8 cellular contexts compared by ENCODE assay signal in genomic region chr1:84506002-84506728, GRCh38. TPM values are rescaled to one million over a fixed set of nuclear protein-coding genes. Genes with fewer than 3 reads are reported as not detected.
DNase-seq lines count a peak whose midpoint lies in the region; ATAC-seq, FAIRE-seq and TF ChIP-seq lines count a peak whose summit lies in the region.

Gene GNG5, minus strand, starts transcription at chr1:84506581. Its CDS starts 490 bp downstream, at chr1:84506091.
Gene SPATA1, plus strand, starts transcription at chr1:84506386. Its CDS starts 9,974 bp downstream, at chr1:84516360.

- H3K4me2 ChIP-seq in DOHH2 (ENCODE audit: low read length) = peak within 1 kb of the TSS; percentile 89
- peak within 1 kb of the TSS; percentile 98 for H3K4me2 ChIP-seq in GM23248 (ENCODE audit: unreplicated experiment)
- peak within 1 kb of the TSS; percentile 90 for H3K4me2 ChIP-seq in Karpas-422 (ENCODE audit: low read depth, low read length, poor library complexity, severe bottlenecking)

- peak within 1 kb of the TSS; percentile 87 to 100 (median 98) for H3K4me3 Mint-ChIP-seq in naive thymus-derived CD8-positive, alpha-beta T cell
- H3K4me3 Mint-ChIP-seq in stimulated activated naive B cell treated with anti-CD40 and anti-IgM and Interleukin-4, amounts not matched to agents 10 μg/mL and 1 μg/mL and 100 μg/mL, for 72 hours = peak within 1 kb of the TSS; percentile 95 to 99

- H3K9ac ChIP-seq in GM23248 (peak within 1 kb of the TSS; percentile 96), Karpas-422 (ENCODE audit: low read length) (peak within 1 kb of the TSS; percentile 73)

- no peaks in the 10 kb centered on the region for H3K27me3 Mint-ChIP-seq in naive thymus-derived CD8-positive, alpha-beta T cell
- H3K27me3 Mint-ChIP-seq in stimulated activated naive B cell treated with anti-CD40 and anti-IgM and Interleukin-4, amounts not matched to agents 10 μg/mL and 1 μg/mL and 100 μg/mL, for 72 hours = no peaks in the 10 kb centered on the region

- H3F3A ChIP-seq in DOHH2 (ENCODE audit: control insufficient read depth, insufficient read depth) = peaks cover 27% of the 10 kb centered on the region
- H3F3A ChIP-seq in GM23248 (ENCODE audit: insufficient read depth) = peaks cover 31% of the 10 kb centered on the region

- 0 to 1% methylated on average over 36 to 37 of the region's 60 CpGs for WGBS in GM23248 (ENCODE audit: low coverage in 1 of 2, low lambda C conversion rate in 2 of 2, missing lambda C conversion rate in 2 of 2), 2 experiments

- H3K9me2 ChIP-seq in DOHH2 (replicated peaks; ENCODE audit: control insufficient read depth, low read length) (no peaks in the 10 kb centered on the region), GM23248 (ENCODE audit: insufficient read depth) (no peaks in the 10 kb centered on the region), Karpas-422 (replicated peaks; ENCODE audit: insufficient read depth, low read length) (no peaks in the 10 kb centered on the region)

- H3K9me3 Mint-ChIP-seq in naive thymus-derived CD8-positive, alpha-beta T cell = peaks cover 0 to 12% (median 4%) of the 10 kb centered on the region in 9 donors
- peaks cover 0 to 6% of the 10 kb centered on the region in 2 donors for H3K9me3 Mint-ChIP-seq in stimulated activated naive B cell treated with anti-CD40 and anti-IgM and Interleukin-4, amounts not matched to agents 10 μg/mL and 1 μg/mL and 100 μg/mL, for 72 hours

- FAIRE-seq in RCC 7860 (lab: Jason Lieb, UNC) = no peak

- H3K4me3 ChIP-seq in DOHH2 (ENCODE audit: low read length) (peak within 1 kb of the TSS; percentile 94), GM23248 (peak within 1 kb of the TSS; percentile 95), Karpas-422 (ENCODE audit: low read length) (peak within 1 kb of the TSS; percentile 86), fibroblast of mammary gland (ENCODE audit: control insufficient read depth, low read depth, low read length) (peak within 1 kb of the TSS; percentile 83)

- H3K9me3 ChIP-seq in DOHH2 (ENCODE audit: control insufficient read depth, insufficient read depth, low read length) (peaks cover 8% of the 10 kb centered on the region), GM23248 (ENCODE audit: low read depth) (no peaks in the 10 kb centered on the region), Karpas-422 (ENCODE audit: low read length) (no peaks in the 10 kb centered on the region)

- H4K20me1 ChIP-seq in DOHH2 (ENCODE audit: control insufficient read depth, insufficient read depth, low read depth, low read length) (peaks cover 16% of the 10 kb centered on the region; the same call in 1 of the 2 replicates), GM23248 (ENCODE audit: insufficient read depth) (peaks cover 16% of the 10 kb centered on the region), Karpas-422 (ENCODE audit: insufficient read depth, low read depth, low read length) (peaks cover 22% of the 10 kb centered on the region; the same call in 1 of the 2 replicates)

- H3K4me1 ChIP-seq in DOHH2 (ENCODE audit: control insufficient read depth, low read length) = peaks cover 30% of the 10 kb centered on the region
- peaks cover 28% of the 10 kb centered on the region for H3K4me1 ChIP-seq in GM23248 (ENCODE audit: insufficient read depth)
- peaks cover 40% of the 10 kb centered on the region for H3K4me1 ChIP-seq in Karpas-422 (ENCODE audit: low read length)

- peaks cover 0 to 6% (median 5%) of the 10 kb centered on the region in 3 donors for H3K36me3 Mint-ChIP-seq in naive thymus-derived CD8-positive, alpha-beta T cell
- H3K36me3 Mint-ChIP-seq in stimulated activated naive B cell treated with anti-CD40 and anti-IgM and Interleukin-4, amounts not matched to agents 10 μg/mL and 1 μg/mL and 100 μg/mL, for 72 hours = peaks cover 25 to 27% of the 10 kb centered on the region in 2 donors

- TF ChIP-seq CTCF in DOHH2 (IDR thresholded peaks at IDR 0.05; ENCODE audit: low read depth, low read length, poor library complexity, severe bottlenecking) (no peak), fibroblast of mammary gland (conservative IDR thresholded peaks at IDR 0.05; ENCODE audit: control insufficient read depth, insufficient read depth, low read depth, low read length) (no peak)

- H3K79me2 ChIP-seq in DOHH2 (ENCODE audit: control insufficient read depth, low read length) (peaks cover 58% of the 10 kb centered on the region), GM23248 (ENCODE audit: insufficient read depth) (peaks cover 67% of the 10 kb centered on the region), Karpas-422 (ENCODE audit: low read length) (peaks cover 45% of the 10 kb centered on the region)

- POLR2A ChIA-PET in naive thymus-derived CD8-positive, alpha-beta T cell (lab: Charles Lee) = interaction anchor here (0.6 to 2.4 kb wide), 15 partner anchors 10 to 770 kb away, joined by 3 to 29 read pairs (median 4); partner anchors contain the start of genes BCL10, CTBS, PRKACB and RPF1

- H3K4me1 Mint-ChIP-seq in naive thymus-derived CD8-positive, alpha-beta T cell = peaks cover 19 to 56% (median 40%) of the 10 kb centered on the region in 4 donors
- peaks cover 15 to 32% of the 10 kb centered on the region in 2 donors for H3K4me1 Mint-ChIP-seq in stimulated activated naive B cell treated with anti-CD40 and anti-IgM and Interleukin-4, amounts not matched to agents 10 μg/mL and 1 μg/mL and 100 μg/mL, for 72 hours

- H3K27ac Mint-ChIP-seq in naive thymus-derived CD8-positive, alpha-beta T cell = peak within 1 kb of the TSS; percentile 93 to 99 (median 97)
- H3K27ac Mint-ChIP-seq in stimulated activated naive B cell treated with anti-CD40 and anti-IgM and Interleukin-4, amounts not matched to agents 10 μg/mL and 1 μg/mL and 100 μg/mL, for 72 hours = peak within 1 kb of the TSS; percentile 97

- in situ Hi-C loops in GM23248 (cut with MboI) = no loop called here

- H3K27ac ChIP-seq in DOHH2 (ENCODE audit: low read depth, low read length) (peak within 1 kb of the TSS; percentile 87), GM23248 (peak within 1 kb of the TSS; percentile 95), Karpas-422 (ENCODE audit: low read length) (peak within 1 kb of the TSS; percentile 74)

- H3K27me3 ChIP-seq in DOHH2 (ENCODE audit: control insufficient read depth, low read length) (no peaks in the 10 kb centered on the region), GM23248 (replicated peaks; ENCODE audit: insufficient read depth) (no peaks in the 10 kb centered on the region), Karpas-422 (ENCODE audit: low read length) (no peaks in the 10 kb centered on the region)

- peak; percentile 89 for ATAC-seq in naive thymus-derived CD8-positive, alpha-beta T cell
- peak; percentile 87 to 89 for ATAC-seq in stimulated activated naive B cell treated with anti-CD40 and anti-IgM and Interleukin-4, amounts not matched to agents 10 μg/mL and 1 μg/mL and 100 μg/mL, for 72 hours (replicated peaks)

- DNase-seq in GM23248 (peak; percentile 99), Karpas-422 (peak; percentile 98), RCC 7860 (ENCODE audit: low spot score) (peak; percentile 91), fibroblast of mammary gland (ENCODE audit: low read depth) (peak; percentile 94)
- DNase-seq in activated T-helper 1 cell treated with anti-CD3 and anti-CD28 coated beads, Interleukin-2, amount 50 U/mL, for 16 hours (ENCODE audit: low read depth in 1 of 2, low spot score in 1 of 2) = peak; percentile 95 to 96
- peak; percentile 92 to 98 (median 96) for DNase-seq in naive thymus-derived CD8-positive, alpha-beta T cell
- peak; percentile 96 for DNase-seq in stimulated activated naive B cell treated with anti-CD40 and anti-IgM and Interleukin-4, amounts not matched to agents 10 μg/mL and 1 μg/mL and 100 μg/mL, for 72 hours

- H2AFZ ChIP-seq in GM23248 = peak within 1 kb of the TSS; percentile 82
- peak within 1 kb of the TSS; percentile 92 for H2AFZ ChIP-seq in Karpas-422 (ENCODE audit: low read length)

- H3K36me3 ChIP-seq in DOHH2 (ENCODE audit: control insufficient read depth, low read length) (peaks cover 38% of the 10 kb centered on the region), GM23248 (ENCODE audit: low read depth) (peaks cover 5% of the 10 kb centered on the region; the same call in 1 of the 2 replicates), Karpas-422 (ENCODE audit: insufficient read depth, low read length) (peaks cover 6% of the 10 kb centered on the region; the same call in 1 of the 2 replicates)

RNA-seq across cellular contexts. Expression of gene GNG5, which starts in this region (rescaled TPM):
- total RNA-seq in GM23248 (2014; rRNA removed; shearing (Covaris generic)) = 34.7 and 38.9 TPM in 2 replicates
- polyA plus RNA-seq in GM23248 (2016; fragmentation: Nextera tagmentation; extraction: Ambion mirVana) = 400 and 422 TPM in 2 replicates
- 16.1 and 79.1 TPM in 2 replicates for total RNA-seq in Karpas-422 (2014; rRNA removed; shearing (Covaris generic); ENCODE audit: low replicate concordance)
- 10 to 100 TPM; 32.5 to 39.5 TPM for total RNA-seq in naive thymus-derived CD8-positive, alpha-beta T cell
- 100 to 1,000 TPM; 214 to 259 (median 233) TPM for polyA plus RNA-seq in naive thymus-derived CD8-positive, alpha-beta T cell

RNA-seq across cellular contexts. Expression of gene SPATA1, which starts in this region (rescaled TPM):
- total RNA-seq in GM23248 (2014; rRNA removed; shearing (Covaris generic)) = not detected in 2 replicates
- polyA plus RNA-seq in GM23248 (2016; fragmentation: Nextera tagmentation; extraction: Ambion mirVana) = 0.68 and 1.0 TPM in 2 replicates
- total RNA-seq in Karpas-422 (2014; rRNA removed; shearing (Covaris generic); ENCODE audit: low replicate concordance) = 3.6 TPM in 1 of 2 replicates, not detected in the other
- total RNA-seq in naive thymus-derived CD8-positive, alpha-beta T cell = 1 to 10 TPM; 2.2 to 2.5 TPM
- polyA plus RNA-seq in naive thymus-derived CD8-positive, alpha-beta T cell = not detected

Comparison
In these comparisons a context has a peak if more than half of its experiments do, and no peak if none do; other contexts are left out.
1. Peak in every context shown above with its lines: DNase-seq, ATAC-seq, H3K4me3 ChIP-seq and H3K27ac ChIP-seq.